Comparison of ENCODE assay signal across 8 cellular contexts in genomic region chr13:43058318-43058674, GRCh38. TPM values are rescaled to one million over a fixed set of nuclear protein-coding genes. Genes with fewer than 3 reads are reported as not detected.
DNase-seq lines count a peak whose midpoint lies in the region; ATAC-seq, FAIRE-seq and TF ChIP-seq lines count a peak whose summit lies in the region.

No MANE protein-coding gene starts in this region.

- ATAC-seq in Right ventricle myocardium superior (ENCODE audit: poor library complexity): peak; percentile 17
- peak in 3 of 4 donors; percentile 39 to 58 (median 51) for ATAC-seq in pancreas
- no peak for ATAC-seq in HG03039 (IDR thresholded peaks at IDR 0.05; ENCODE audit: unreplicated experiment)

- H3K4me3 ChIP-seq in right atrium auricular region (no peak overlapping the region), pancreas (no peak overlapping the region)

- H3K4me1 ChIP-seq in right atrium auricular region (peaks cover 0 to 45% of the 10 kb centered on the region in 2 donors), pancreas (peaks cover 0 to 16% (median 0%) of the 10 kb centered on the region in 3 donors)

- FAIRE-seq in pancreas (lab: Jason Lieb, UNC): no peak

- 89 to 91% methylated on average over 1 of the region's 1 CpG for WGBS in pancreas, 2 donors

- DNase-seq in Right ventricle myocardium superior: no peak
- DNase-seq in right atrium auricular region (ENCODE audit: low spot score): no peak
- DNase-seq in NCI-H748 treated with DMSO at 0.1 percent for 48 hours (lab: John Stamatoyannopoulos, UW): peak; percentile 94
- DNase-seq in dedifferentiated amniotic fluid mesenchymal stem cell (ENCODE audit: extremely low spot score): peak; percentile 67
- DNase-seq in pancreas: no peak
- DNase-seq in SKM-1 (lab: John Stamatoyannopoulos, UW; ENCODE audit: unreplicated experiment): no peak
- no peak for DNase-seq in GM10266 (ENCODE audit: extremely low spot score)

- H3K27me3 ChIP-seq in right atrium auricular region (no peaks in the 10 kb centered on the region), pancreas (no peaks in the 10 kb centered on the region)

- intact Hi-C loops in Right ventricle myocardium superior (cut with DNase I) (no loop called here), pancreas (cut with DNase I) (no loop called here)

- H3K9me3 ChIP-seq in right atrium auricular region (no peaks in the 10 kb centered on the region), pancreas (no peaks in the 10 kb centered on the region)

- no peak for TF ChIP-seq CTCF in right atrium auricular region (IDR thresholded peaks at IDR 0.05)
- TF ChIP-seq CTCF in pancreas (IDR thresholded peaks at IDR 0.05): no peak
- TF ChIP-seq CTCF in GM10266 (IDR thresholded peaks at IDR 0.05; ENCODE audit: control insufficient read depth, insufficient read depth, low read depth, missing control alignments): no peak

- H3K36me3 ChIP-seq in right atrium auricular region (no peaks in the 10 kb centered on the region), pancreas (no peaks in the 10 kb centered on the region)

- H3K27ac ChIP-seq in right atrium auricular region (no peak overlapping the region), pancreas (peak overlapping the region in 1 of 4 donors; percentile 13)

RNA-seq across cellular contexts. Expression of gene DNAJC15, which starts 34.9 kb away (rescaled TPM):
- 32.9 TPM for total RNA-seq in Right ventricle myocardium superior
- 10 to 100 TPM; 10.8 to 14.0 TPM for total RNA-seq in right atrium auricular region
- total RNA-seq in pancreas: 1 to 10 TPM; 5.2 to 9.6 (median 6.8) TPM
- 10 to 100 TPM in 1 of 2 donors, 1 to 10 TPM in 1; 5.2 to 10.2 TPM for polyA plus RNA-seq in pancreas

Comparison
In these comparisons a context has a peak if more than half of its experiments do, and no peak if none do; other contexts are left out.
1. DNase-seq: peak in NCI-H748 treated with DMSO at 0.1 percent for 48 hours (single experiment) and dedifferentiated amniotic fluid mesenchymal stem cell (single experiment); none in Right ventricle myocardium superior (single experiment), right atrium auricular region (single experiment), pancreas (0 of 6), SKM-1 (single experiment) and GM10266 (single experiment).